Comparison of ENCODE assay signal across 27 cellular contexts in genomic region chr14:64045091-64045490, GRCh38.
"Had no signal": no experiment of that assay in that cellular context is flagged by ENCODE, and none has a peak within 500 bp of the region (broad histone marks: within the 10 kb centered on the region; RNA-seq: fewer than 3 reads in every experiment).

No MANE protein-coding gene starts in this region.

- H3K4me3 Mint-ChIP-seq: stimulated activated memory B cell treated with anti-CD40 and anti-IgM and Interleukin-4, amounts not matched to agents 10 μg/mL and 1 μg/mL and 100 μg/mL, for 72 hours; stimulated activated naive B cell treated with anti-CD40 and anti-IgM and Interleukin-4, amounts not matched to agents 10 μg/mL and 1 μg/mL and 100 μg/mL, for 72 hours; stimulated activated naive CD8-positive, alpha-beta T cell treated with anti-CD3 and anti-CD28 coated beads, Interleukin-15, Interleukin-2, amounts not matched to agents 100 ng/mL and 50 ng/mL, for 24 hours; type B pancreatic cell had no signal

- H3K4me3 ChIP-seq: stomach, suprapubic skin, testis, thoracic aorta, thyroid gland, tibial artery, tibial nerve, transverse colon, upper lobe of left lung, upper lobe of right lung, uterus, vagina had no signal

- H3K9me3 Mint-ChIP-seq: type B pancreatic cell had no signal

- DNase-seq: stimulated activated CD4-positive, alpha-beta T cell treated with anti-CD3 and anti-CD28 coated beads, Interleukin-1b, Interleukin-23, amount 100 ng/mL, for 48 hours; stimulated activated CD4-positive, alpha-beta T cell treated with anti-CD3 and anti-CD28 coated beads, Interleukin-2, amount 100 ng/mL, for 24 hours; stimulated activated CD4-positive, alpha-beta T cell treated with anti-CD3 and anti-CD28 coated beads, Interleukin-2, amount 100 ng/mL, for 48 hours; stimulated activated CD4-positive, alpha-beta T cell treated with anti-CD3 and anti-CD28 coated beads, Interleukin-4, amount 100 ng/mL, for 1 hour; stimulated activated CD4-positive, alpha-beta T cell treated with anti-CD3 and anti-CD28 coated beads, Interleukin-4, amount 100 ng/mL, for 24 hours; stimulated activated CD4-positive, alpha-beta T cell treated with anti-CD3 and anti-CD28 coated beads, Interleukin-4, amount 100 ng/mL, for 4 hours; stimulated activated CD8-positive, alpha-beta memory T cell treated with anti-CD3 and anti-CD28 coated beads, Interleukin-4, amount 100 ng/mL, for 48 hours; stimulated activated naive B cell treated with anti-CD40 and anti-IgM and Interleukin-4, amounts not matched to agents 10 μg/mL and 1 μg/mL and 100 μg/mL, for 72 hours; stimulated activated naive CD4-positive, alpha-beta T cell; stimulated activated naive CD4-positive, alpha-beta T cell treated with Interleukin-2 at 50 U/mL for 16 hours; stimulated activated naive CD8-positive, alpha-beta T cell treated with anti-CD3 and anti-CD28 coated beads, Interleukin-15, Interleukin-2, amounts not matched to agents 100 U/mL and 50 U/mL, for 24 hours; stomach; substantia nigra; testis; thyroid gland; tibial artery; transverse colon; upper lobe of left lung; upper lobe of right lung; uterus had no signal

- H3K4me1 Mint-ChIP-seq: stimulated activated memory B cell treated with anti-CD40 and anti-IgM and Interleukin-4, amounts not matched to agents 10 μg/mL and 1 μg/mL and 100 μg/mL, for 72 hours; stimulated activated naive B cell treated with anti-CD40 and anti-IgM and Interleukin-4, amounts not matched to agents 10 μg/mL and 1 μg/mL and 100 μg/mL, for 72 hours had no signal

- H3K27me3 Mint-ChIP-seq: stimulated activated memory B cell treated with anti-CD40 and anti-IgM and Interleukin-4, amounts not matched to agents 10 μg/mL and 1 μg/mL and 100 μg/mL, for 72 hours; stimulated activated naive B cell treated with anti-CD40 and anti-IgM and Interleukin-4, amounts not matched to agents 10 μg/mL and 1 μg/mL and 100 μg/mL, for 72 hours; stimulated activated naive CD8-positive, alpha-beta T cell treated with anti-CD3 and anti-CD28 coated beads, Interleukin-15, Interleukin-2, amounts not matched to agents 100 ng/mL and 50 ng/mL, for 24 hours; type B pancreatic cell had no signal

- H3K4me1 ChIP-seq: stomach, suprapubic skin, tibial nerve, transverse colon, upper lobe of left lung, upper lobe of right lung, uterus, vagina had no signal

- H3K9me3 ChIP-seq: suprapubic skin, testis, thoracic aorta, thyroid gland, transverse colon, upper lobe of left lung, upper lobe of right lung, uterus, vagina had no signal

- H3K27ac ChIP-seq: stomach, suprapubic skin, thoracic aorta, thyroid gland, tibial artery, tibial nerve, transverse colon, upper lobe of left lung, upper lobe of right lung, uterus, vagina had no signal

- H3K27ac Mint-ChIP-seq: stimulated activated memory B cell treated with anti-CD40 and anti-IgM and Interleukin-4, amounts not matched to agents 10 μg/mL and 1 μg/mL and 100 μg/mL, for 72 hours; stimulated activated naive B cell treated with anti-CD40 and anti-IgM and Interleukin-4, amounts not matched to agents 10 μg/mL and 1 μg/mL and 100 μg/mL, for 72 hours; stimulated activated naive CD8-positive, alpha-beta T cell treated with anti-CD3 and anti-CD28 coated beads, Interleukin-15, Interleukin-2, amounts not matched to agents 100 ng/mL and 50 ng/mL, for 24 hours; type B pancreatic cell had no signal

- ATAC-seq: stimulated activated memory B cell treated with anti-CD40 and anti-IgM and Interleukin-4, amounts not matched to agents 10 μg/mL and 1 μg/mL and 100 μg/mL, for 72 hours; stimulated activated naive B cell treated with anti-CD40 and anti-IgM and Interleukin-4, amounts not matched to agents 10 μg/mL and 1 μg/mL and 100 μg/mL, for 72 hours; stimulated activated naive CD8-positive, alpha-beta T cell treated with anti-CD3 and anti-CD28 coated beads, Interleukin-15, Interleukin-2, amounts not matched to agents 100 U/mL and 50 U/mL, for 24 hours; upper lobe of right lung had no signal

- H3K27me3 ChIP-seq: stomach, suprapubic skin, testis, thyroid gland, tibial artery, tibial nerve, transverse colon, upper lobe of left lung, upper lobe of right lung, uterus, vagina had no signal

- H3K36me3 ChIP-seq: thoracic aorta, uterus had no signal
